Comparison of ENCODE assay signal across 14 cellular contexts in genomic region chr6:17226269-17226668, GRCh38. TPM values are rescaled to one million over a fixed set of nuclear protein-coding genes. Genes with fewer than 3 reads are reported as not detected.
"Had no signal": no experiment of that assay in that cellular context is flagged by ENCODE, and none has a peak within 500 bp of the region (broad histone marks: within the 10 kb centered on the region; RNA-seq: fewer than 3 reads in every experiment).

No MANE protein-coding gene starts in this region.

- H3K27me3 Mint-ChIP-seq: activated CD4-positive, alpha-beta T cell treated with anti-CD3 and anti-CD28 coated beads, Interleukin-2, amount 10 ng/mL, durations not matched to agents 24 days and 14 days had no signal

- H3K9me3 Mint-ChIP-seq: activated CD4-positive, alpha-beta T cell treated with anti-CD3 and anti-CD28 coated beads, Interleukin-2, amount 10 ng/mL, durations not matched to agents 24 days and 14 days; activated naive CD8-positive, alpha-beta T cell treated with anti-CD3 and anti-CD28 coated beads for 36 hours had no signal

- H3K4me3 ChIP-seq: gastroesophageal sphincter, heart right ventricle, sigmoid colon, stomach, thoracic aorta had no signal

- H3K36me3 ChIP-seq: gastroesophageal sphincter, heart right ventricle, sigmoid colon, stomach, thoracic aorta had no signal

- H3K9me3 ChIP-seq: gastroesophageal sphincter, heart right ventricle, sigmoid colon, stomach, thoracic aorta had no signal

- H3K27me3 ChIP-seq: gastroesophageal sphincter, heart right ventricle, sigmoid colon, stomach had no signal

- H3K27ac ChIP-seq: gastroesophageal sphincter, sigmoid colon, stomach, thoracic aorta had no signal

- H3K36me3 Mint-ChIP-seq: activated naive CD8-positive, alpha-beta T cell treated with anti-CD3 and anti-CD28 coated beads for 36 hours had no signal

- H3K4me1 Mint-ChIP-seq: activated CD4-positive, alpha-beta T cell treated with anti-CD3 and anti-CD28 coated beads, Interleukin-2, amount 10 ng/mL, durations not matched to agents 24 days and 14 days; activated naive CD8-positive, alpha-beta T cell treated with anti-CD3 and anti-CD28 coated beads for 36 hours; nephron progenitor cell had no signal

- H3K4me3 Mint-ChIP-seq: activated CD4-positive, alpha-beta T cell treated with anti-CD3 and anti-CD28 coated beads, Interleukin-2, amount 10 ng/mL, durations not matched to agents 24 days and 14 days; activated naive CD8-positive, alpha-beta T cell treated with anti-CD3 and anti-CD28 coated beads for 36 hours; endodermal cell; nephron progenitor cell had no signal

- DNase-seq: activated CD4-positive, alpha-beta T cell treated with anti-CD3 and anti-CD28 coated beads, Interleukin-2, amount 10 ng/mL, durations not matched to agents 24 days and 14 days; activated CD4-positive, CD25-positive, alpha-beta regulatory T cell; activated CD8-positive, alpha-beta memory T cell treated with anti-CD3 and anti-CD28 coated beads for 24 hours; activated naive CD8-positive, alpha-beta T cell treated with anti-CD3 and anti-CD28 coated beads for 36 hours; endodermal cell; heart right ventricle; nephron progenitor cell; sigmoid colon; stimulated activated CD4-positive, alpha-beta T cell treated with anti-CD3 and anti-CD28 coated beads, Interleukin-12 subunit alpha, Interleukin-12 subunit beta, amount 100 ng/mL, for 4 hours; stimulated activated CD4-positive, alpha-beta T cell treated with anti-CD3 and anti-CD28 coated beads, Interleukin-2, amount 100 ng/mL, for 24 hours; stomach had no signal

- H3K27ac Mint-ChIP-seq: activated CD4-positive, alpha-beta T cell treated with anti-CD3 and anti-CD28 coated beads, Interleukin-2, amount 10 ng/mL, durations not matched to agents 24 days and 14 days; activated naive CD8-positive, alpha-beta T cell treated with anti-CD3 and anti-CD28 coated beads for 36 hours; endodermal cell; nephron progenitor cell had no signal

- ATAC-seq: gastroesophageal sphincter, left lobe of liver had no signal

- H3K4me1 ChIP-seq: sigmoid colon, stomach had no signal

RNA-seq across cellular contexts. Expression of gene RBM24, which starts 54.9 kb away (rescaled TPM):
- total RNA-seq: activated CD4-positive, alpha-beta T cell treated with anti-CD3 and anti-CD28 coated beads, Interleukin-2, amount 10 ng/mL, durations not matched to agents 24 days and 14 days; activated naive CD8-positive, alpha-beta T cell treated with anti-CD3 and anti-CD28 coated beads for 36 hours had no signal
